1 cellular context compared by ENCODE assay signal in the genomic region with DNA sequence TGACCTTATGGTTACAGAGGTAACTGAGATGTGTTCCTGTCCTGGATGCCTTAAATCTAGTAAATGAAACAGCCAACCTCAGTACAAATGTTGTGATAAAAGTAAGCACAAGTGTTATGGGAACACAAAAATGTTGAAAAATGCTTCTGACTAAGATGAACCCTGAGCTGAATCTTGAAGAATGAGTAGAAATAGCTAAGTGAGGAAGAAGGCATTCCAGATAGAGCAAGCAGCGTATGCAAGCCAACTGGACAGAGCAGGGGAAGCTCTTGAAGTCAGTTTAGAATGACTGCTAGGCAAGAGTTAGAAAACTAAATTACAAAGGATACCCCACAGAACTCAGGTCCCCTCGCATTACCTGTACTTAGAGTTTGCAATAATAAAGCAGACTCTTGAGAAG.
TF ChIP-seq lines count a peak whose summit lies in the region.

No MANE protein-coding gene starts in this region.

TF ChIP-seq in WTC11, 78 proteins besides CTCF, POLR2A, EP300 and RAD21 (continued from another document):
- TF ChIP-seq ZNF512 (CRISPR knock-in tag; IDR thresholded peaks at IDR 0.05; ENCODE audit: borderline replicate concordance), result no peak
- no peak for TF ChIP-seq ZNF317 (CRISPR knock-in tag; IDR thresholded peaks at IDR 0.05; ENCODE audit: borderline replicate concordance, low read depth)
- no peak for TF ChIP-seq MXD4 (CRISPR knock-in tag; IDR thresholded peaks at IDR 0.05; ENCODE audit: borderline replicate concordance)
